ENCODE assay signal across 13 cellular contexts in genomic region chr7:43668035-43668434, GRCh38.
DNase-seq lines count a peak whose midpoint lies in the region; ATAC-seq, FAIRE-seq and TF ChIP-seq lines count a peak whose summit lies in the region.
"Had no signal": no experiment of that assay in that cellular context is flagged by ENCODE, and none has a peak within 500 bp of the region (broad histone marks: within the 10 kb centered on the region; RNA-seq: fewer than 3 reads in every experiment).

No MANE protein-coding gene starts in this region.

- H3K27ac Mint-ChIP-seq in activated naive CD4-positive, alpha-beta T cell treated with anti-CD3 and anti-CD28 coated beads, Interleukin-2, amount 50 U/mL, for 24 hours, result no peak overlapping the region

- ATAC-seq in HG02981 (IDR thresholded peaks at IDR 0.05; ENCODE audit: unreplicated experiment), result no peak

- peak overlapping the region; percentile 4 for H3K4me3 Mint-ChIP-seq in activated naive CD4-positive, alpha-beta T cell treated with anti-CD3 and anti-CD28 coated beads, Interleukin-2, amount 50 U/mL, for 24 hours

- H3K9me3 Mint-ChIP-seq in activated naive CD4-positive, alpha-beta T cell treated with anti-CD3 and anti-CD28 coated beads, Interleukin-2, amount 50 U/mL, for 24 hours, result peaks cover 5% of the 10 kb centered on the region

- no peaks in the 10 kb centered on the region for H3K27me3 Mint-ChIP-seq in activated naive CD4-positive, alpha-beta T cell treated with anti-CD3 and anti-CD28 coated beads, Interleukin-2, amount 50 U/mL, for 24 hours

- peaks cover 64% of the 10 kb centered on the region for H3F3A ChIP-seq in SU-DHL-6 (ENCODE audit: insufficient read depth)

- DNase-seq in activated naive CD4-positive, alpha-beta T cell (lab: John Stamatoyannopoulos, UW), result no peak
- DNase-seq in GM12892 (ENCODE audit: insufficient read length), result no peak
- no peak for DNase-seq in MG63
- DNase-seq in amniotic stem cell (lab: John Stamatoyannopoulos, UW), result no peak
- DNase-seq: BE2C, DMS53, H7, NCI-H1436, NCI-H2029 treated with DMSO at 0.1 percent for 48 hours, NCI-H510A treated with DMSO at 0.1 percent for 48 hours had no signal

- H3K4me2 ChIP-seq in SU-DHL-6 (ENCODE audit: low read depth, low read length, poor library complexity, severe bottlenecking), result no peak overlapping the region

- H3K9me3 ChIP-seq in SU-DHL-6 (ENCODE audit: insufficient read depth, low read length), result peaks cover 36% of the 10 kb centered on the region; the same call in 1 of the 2 replicates
- H3K9me3 ChIP-seq in MG63, result peaks cover 14% of the 10 kb centered on the region
- H3K9me3 ChIP-seq: BE2C had no signal

- FAIRE-seq in GM12892 (lab: Jason Lieb, UNC), result peak; percentile 30

- H3K27me3 ChIP-seq in SU-DHL-6 (ENCODE audit: low read length), result no peaks in the 10 kb centered on the region
- no peaks in the 10 kb centered on the region for H3K27me3 ChIP-seq in MG63
- H3K27me3 ChIP-seq: BE2C had no signal

- H3K36me3 ChIP-seq in SU-DHL-6 (ENCODE audit: low read length), result peaks cover 54% of the 10 kb centered on the region
- peaks cover 17% of the 10 kb centered on the region for H3K36me3 ChIP-seq in MG63

- H3K9ac ChIP-seq in SU-DHL-6 (ENCODE audit: low read length), result no peak overlapping the region

- no peak overlapping the region for H2AFZ ChIP-seq in SU-DHL-6 (ENCODE audit: low read depth, low read length, severe bottlenecking)

- H3K79me2 ChIP-seq in SU-DHL-6 (ENCODE audit: insufficient read depth, low read length), result peaks cover 99% of the 10 kb centered on the region

- no peak for TF ChIP-seq CTCF in SU-DHL-6 (IDR thresholded peaks at IDR 0.05; ENCODE audit: insufficient read depth, low read length, poor library complexity, severe bottlenecking)

- H3K9me2 ChIP-seq in SU-DHL-6 (replicated peaks; ENCODE audit: insufficient read depth, low read length), result no peaks in the 10 kb centered on the region

- H3K4me3 ChIP-seq in SU-DHL-6 (ENCODE audit: insufficient read depth, low read length, poor library complexity, severe bottlenecking) (no peak overlapping the region), MG63 (no peak overlapping the region)

- no peak for TF ChIP-seq POLR2A in GM12892 (IDR thresholded peaks at IDR 0.05; ENCODE audit: low read depth, low read length)

- peaks cover 92% of the 10 kb centered on the region for H3K4me1 Mint-ChIP-seq in activated naive CD4-positive, alpha-beta T cell treated with anti-CD3 and anti-CD28 coated beads, Interleukin-2, amount 50 U/mL, for 24 hours

- peaks cover 33% of the 10 kb centered on the region for H3K36me3 Mint-ChIP-seq in activated naive CD4-positive, alpha-beta T cell treated with anti-CD3 and anti-CD28 coated beads, Interleukin-2, amount 50 U/mL, for 24 hours

- peak overlapping the region; percentile 93 for H3K27ac ChIP-seq in SU-DHL-6 (ENCODE audit: low read depth, low read length)

- H4K20me1 ChIP-seq in SU-DHL-6 (ENCODE audit: low read depth, low read length), result no peaks in the 10 kb centered on the region
